Comparison of ENCODE assay signal across 8 cellular contexts in genomic region chr10:124063736-124064135, GRCh38. TPM values are rescaled to one million over a fixed set of nuclear protein-coding genes. Genes with fewer than 3 reads are reported as not detected.
DNase-seq lines count a peak whose midpoint lies in the region; ATAC-seq and TF ChIP-seq lines count a peak whose summit lies in the region.

No MANE protein-coding gene starts in this region.

- intact Hi-C loops in left ventricle myocardium superior (cut with micrococcal nuclease) (no loop called here), vagina (cut with DNase I) (no loop called here)

- CTCF ChIA-PET in RWPE1 (lab: Yijun Ruan, JAX) = interaction anchor here (0.6 to 1.0 kb wide), 5 partner anchors 20 to 1549 kb away, joined by 3 to 5 read pairs (median 4); no protein-coding TSS in a partner anchor

- no peak overlapping the region for H3K27ac ChIP-seq in right atrium auricular region
- no peak overlapping the region for H3K27ac ChIP-seq in RWPE1
- peak overlapping the region; percentile 34 for H3K27ac ChIP-seq in vagina

- DNase-seq in left ventricle myocardium superior (no peak), right atrium auricular region (ENCODE audit: low spot score) (no peak), RWPE1 (ENCODE audit: low spot score) (peak; percentile 69), iris pigment epithelial cell (ENCODE audit: low read depth) (peak; percentile 83), vagina (ENCODE audit: extremely low spot score in 2 of 2) (no peak), NCI-H82 (lab: John Stamatoyannopoulos, UW) (no peak), DMS114 treated with DMSO at 0.1 percent for 48 hours (lab: John Stamatoyannopoulos, UW; ENCODE audit: unreplicated experiment) (no peak)

- H3K27me3 ChIP-seq in right atrium auricular region (no peaks in the 10 kb centered on the region), vagina (no peaks in the 10 kb centered on the region)

- TF ChIP-seq CTCF in right atrium auricular region (IDR thresholded peaks at IDR 0.05) = no peak
- TF ChIP-seq CTCF in RWPE1 (conservative IDR thresholded peaks at IDR 0.05; ENCODE audit: low read depth) = no peak
- no peak for TF ChIP-seq CTCF in vagina (IDR thresholded peaks at IDR 0.05)

- no peaks in the 10 kb centered on the region for H3K36me3 ChIP-seq in right atrium auricular region
- no peaks in the 10 kb centered on the region for H3K36me3 ChIP-seq in vagina

- peak; percentile 53 for ATAC-seq in left ventricle myocardium superior
- no peak for ATAC-seq in HG03097 (IDR thresholded peaks at IDR 0.05; ENCODE audit: low FRiP score, unreplicated experiment)

- TF ChIP-seq POLR2A in vagina (IDR thresholded peaks at IDR 0.05) = no peak

- no peak overlapping the region for H3K4me3 ChIP-seq in right atrium auricular region
- H3K4me3 ChIP-seq in vagina = no peak overlapping the region

- H3K9me3 ChIP-seq in right atrium auricular region (no peaks in the 10 kb centered on the region), vagina (no peaks in the 10 kb centered on the region)

- POLR2A ChIA-PET in RWPE1 (lab: Yijun Ruan, JAX; ENCODE audit: low non-redundant PET) = interaction anchor here (0.6 to 0.8 kb wide), 2 partner anchors 25 to 130 kb away, joined by 3 to 4 read pairs; no protein-coding TSS in a partner anchor

- H3K4me1 ChIP-seq in right atrium auricular region (peaks cover 0 to 18% of the 10 kb centered on the region in 2 donors), vagina (peaks cover 8% of the 10 kb centered on the region)

RNA-seq across cellular contexts. Expression of gene CHST15, which starts 29.7 kb away (rescaled TPM):
- total RNA-seq in left ventricle myocardium superior (4.0 TPM), right atrium auricular region (10 to 100 TPM in 1 of 2 donors, 1 to 10 TPM in 1; 7.0 to 14.2 TPM), vagina (27.0 TPM)

Comparison
In these comparisons a context has a peak if more than half of its experiments do, and no peak if none do; other contexts are left out.
1. DNase-seq: peak in RWPE1 (single experiment) and iris pigment epithelial cell (single experiment); none in left ventricle myocardium superior (single experiment), right atrium auricular region (single experiment), vagina (0 of 2), NCI-H82 (single experiment) and DMS114 treated with DMSO at 0.1 percent for 48 hours (single experiment).